ENCODE assay signal across 27 cellular contexts in genomic region chr15:55902975-55903374, GRCh38.
"Had no signal": no experiment of that assay in that cellular context is flagged by ENCODE, and none has a peak within 500 bp of the region (broad histone marks: within the 10 kb centered on the region; RNA-seq: fewer than 3 reads in every experiment).

No MANE protein-coding gene starts in this region.

- H3K36me3 ChIP-seq: esophagus muscularis mucosa, gastroesophageal sphincter, left ventricle myocardium inferior, lower lobe of right lung, neural progenitor cell, prostate gland, right lobe of liver, spleen, tibial artery, upper lobe of right lung had no signal

- H3K9me3 ChIP-seq: esophagus muscularis mucosa, gastroesophageal sphincter, left ventricle myocardium inferior, lower lobe of right lung, prostate gland, right lobe of liver, spleen, tibial artery, upper lobe of right lung had no signal

- FAIRE-seq: colon had no signal

- H3K27ac ChIP-seq: epithelial cell of prostate, esophagus muscularis mucosa, gastroesophageal sphincter, left ventricle myocardium inferior, lower lobe of right lung, neural progenitor cell, parathyroid adenoma, prostate gland, right lobe of liver, spleen, tibial artery, upper lobe of right lung had no signal

- H3K4me3 Mint-ChIP-seq: dendritic cell treated with granulocyte-macrophage colony-stimulating factor and Interleukin-4, amounts not matched to agents 40 ng/mL and 50 ng/mL, for 4 days; endodermal cell; memory B cell; natural killer cell treated with Interleukin-12 subunit alpha and Interleukin-12 subunit beta and Interleukin-15 and Interleukin-18, amount 100 ng/mL, for 72 hours; neural progenitor cell; stimulated activated memory B cell treated with anti-CD40 and anti-IgM and Interleukin-4, amounts not matched to agents 10 μg/mL and 1 μg/mL and 100 μg/mL, for 72 hours; stimulated activated naive CD8-positive, alpha-beta T cell treated with anti-CD3 and anti-CD28 coated beads, Interleukin-15, Interleukin-2, amounts not matched to agents 100 ng/mL and 50 ng/mL, for 24 hours had no signal

- DNase-seq: endodermal cell; kidney; left cardiac atrium; left ventricle myocardium inferior; lower lobe of right lung; midbrain; nucleus accumbens; retina; right lobe of liver; spleen; stimulated activated CD4-positive, alpha-beta T cell treated with anti-CD3 and anti-CD28 coated beads, Interleukin-15, amount 100 ng/mL, for 24 hours; stimulated activated CD4-positive, alpha-beta T cell treated with anti-CD3 and anti-CD28 coated beads, Interleukin-1b, Interleukin-23, amount 100 ng/mL, for 48 hours; stimulated activated CD4-positive, alpha-beta T cell treated with anti-CD3 and anti-CD28 coated beads, Interleukin-4, amount 100 ng/mL, for 24 hours; tibial artery; upper lobe of right lung had no signal

- H3K27me3 ChIP-seq: esophagus muscularis mucosa, gastroesophageal sphincter, neural progenitor cell, right lobe of liver, spleen, tibial artery, upper lobe of right lung had no signal

- H3K4me3 ChIP-seq: esophagus muscularis mucosa, gastroesophageal sphincter, left ventricle myocardium inferior, lower lobe of right lung, neural progenitor cell, prostate gland, right lobe of liver, spleen, tibial artery, upper lobe of right lung had no signal

- H3K36me3 Mint-ChIP-seq: memory B cell; natural killer cell treated with Interleukin-12 subunit alpha and Interleukin-12 subunit beta and Interleukin-15 and Interleukin-18, amount 100 ng/mL, for 72 hours; neural progenitor cell; stimulated activated memory B cell treated with anti-CD40 and anti-IgM and Interleukin-4, amounts not matched to agents 10 μg/mL and 1 μg/mL and 100 μg/mL, for 72 hours had no signal

- H3K27me3 Mint-ChIP-seq: dendritic cell treated with granulocyte-macrophage colony-stimulating factor and Interleukin-4, amounts not matched to agents 40 ng/mL and 50 ng/mL, for 4 days; natural killer cell treated with Interleukin-12 subunit alpha and Interleukin-12 subunit beta and Interleukin-15 and Interleukin-18, amount 100 ng/mL, for 72 hours; stimulated activated naive CD8-positive, alpha-beta T cell treated with anti-CD3 and anti-CD28 coated beads, Interleukin-15, Interleukin-2, amounts not matched to agents 100 ng/mL and 50 ng/mL, for 24 hours had no signal

- H3K4me1 ChIP-seq: neural progenitor cell, parathyroid adenoma, prostate gland, spleen, upper lobe of right lung had no signal

- H3K27ac Mint-ChIP-seq: dendritic cell treated with granulocyte-macrophage colony-stimulating factor and Interleukin-4, amounts not matched to agents 40 ng/mL and 50 ng/mL, for 4 days; endodermal cell; memory B cell; natural killer cell treated with Interleukin-12 subunit alpha and Interleukin-12 subunit beta and Interleukin-15 and Interleukin-18, amount 100 ng/mL, for 72 hours; neural progenitor cell; stimulated activated memory B cell treated with anti-CD40 and anti-IgM and Interleukin-4, amounts not matched to agents 10 μg/mL and 1 μg/mL and 100 μg/mL, for 72 hours; stimulated activated naive CD8-positive, alpha-beta T cell treated with anti-CD3 and anti-CD28 coated beads, Interleukin-15, Interleukin-2, amounts not matched to agents 100 ng/mL and 50 ng/mL, for 24 hours had no signal

- H3K4me1 Mint-ChIP-seq: endodermal cell; memory B cell; stimulated activated memory B cell treated with anti-CD40 and anti-IgM and Interleukin-4, amounts not matched to agents 10 μg/mL and 1 μg/mL and 100 μg/mL, for 72 hours had no signal

- H3K9me3 Mint-ChIP-seq: dendritic cell treated with granulocyte-macrophage colony-stimulating factor and Interleukin-4, amounts not matched to agents 40 ng/mL and 50 ng/mL, for 4 days; endodermal cell; memory B cell; natural killer cell treated with Interleukin-12 subunit alpha and Interleukin-12 subunit beta and Interleukin-15 and Interleukin-18, amount 100 ng/mL, for 72 hours; neural progenitor cell; stimulated activated memory B cell treated with anti-CD40 and anti-IgM and Interleukin-4, amounts not matched to agents 10 μg/mL and 1 μg/mL and 100 μg/mL, for 72 hours; stimulated activated naive CD8-positive, alpha-beta T cell treated with anti-CD3 and anti-CD28 coated beads, Interleukin-15, Interleukin-2, amounts not matched to agents 100 ng/mL and 50 ng/mL, for 24 hours had no signal
